In the genomic region with DNA sequence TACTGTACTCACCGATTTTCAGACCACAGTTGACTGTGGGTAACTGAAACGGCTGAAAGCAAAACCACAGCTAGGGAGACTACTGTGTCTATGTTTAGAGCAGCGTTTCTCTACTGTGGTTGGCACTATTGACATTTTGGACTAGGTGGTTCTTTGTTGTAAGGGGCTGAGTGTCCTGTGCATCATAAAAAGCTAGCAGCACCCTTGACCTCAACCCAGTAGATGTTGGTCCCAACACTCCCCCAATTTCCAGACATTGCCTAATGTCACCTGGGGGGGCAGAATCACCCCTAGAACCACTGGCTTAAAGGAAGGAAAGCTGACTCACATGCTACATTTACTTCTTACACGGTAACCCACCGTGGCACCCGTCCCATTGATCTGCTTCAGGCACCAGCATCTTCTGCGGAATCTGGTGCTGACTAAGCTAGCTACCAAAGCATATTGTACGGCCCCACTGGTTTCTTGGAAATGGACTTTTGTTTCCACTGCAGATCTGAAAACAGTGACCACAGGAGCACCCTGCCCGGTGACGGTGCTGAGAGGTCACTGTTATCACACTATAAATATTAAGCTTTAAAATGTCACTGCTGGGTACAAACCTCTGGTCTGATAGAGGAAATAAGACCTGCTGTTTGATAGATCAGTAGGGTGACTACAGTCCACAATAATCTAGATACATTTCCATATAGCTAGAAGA, we compare ENCODE assay signal across 8 cellular contexts.
DNase-seq lines count a peak whose midpoint lies in the region; ATAC-seq and TF ChIP-seq lines count a peak whose summit lies in the region.

No MANE protein-coding gene starts in this region.

- H3K36me3 Mint-ChIP-seq in endothelial cell (ENCODE audit: low read depth, unreplicated experiment): no peaks in the 10 kb centered on the region
- H3K36me3 Mint-ChIP-seq in HFFc6 (ENCODE audit: low read depth): no peaks in the 10 kb centered on the region; the same call in 1 of the 2 replicates

- no peak overlapping the region for H3K27ac Mint-ChIP-seq in endothelial cell (ENCODE audit: unreplicated experiment)
- H3K27ac Mint-ChIP-seq in HFFc6: no peak overlapping the region

- ATAC-seq in GM19463 (IDR thresholded peaks at IDR 0.05; ENCODE audit: unreplicated experiment) (peak; percentile 85), HG03439 (IDR thresholded peaks at IDR 0.05; ENCODE audit: unreplicated experiment) (peak; percentile 85)

- TF ChIP-seq CTCF in endothelial cell (IDR thresholded peaks at IDR 0.05; ENCODE audit: unreplicated experiment) (no peak), HFFc6 (IDR thresholded peaks at IDR 0.05) (no peak)

- no peaks in the 10 kb centered on the region for H3K4me1 Mint-ChIP-seq in endothelial cell (ENCODE audit: unreplicated experiment)
- no peaks in the 10 kb centered on the region for H3K4me1 Mint-ChIP-seq in HFFc6 (ENCODE audit: low read depth)

- no peak overlapping the region for H3K4me3 Mint-ChIP-seq in endothelial cell (ENCODE audit: unreplicated experiment)
- H3K4me3 Mint-ChIP-seq in HFFc6: no peak overlapping the region

- H3K27me3 Mint-ChIP-seq in endothelial cell (ENCODE audit: unreplicated experiment) (peaks cover 4% of the 10 kb centered on the region), HFFc6 (ENCODE audit: insufficient read depth) (peaks cover 23% of the 10 kb centered on the region)

- DNase-seq in activated CD8-positive, alpha-beta memory T cell treated with anti-CD3 and anti-CD28 coated beads for 1 hour (ENCODE audit: extremely low read depth in 1 of 2, low read depth in 1 of 2): peak; percentile 15 to 18
- peak; percentile 70 for DNase-seq in stimulated activated CD4-positive, alpha-beta T cell treated with anti-CD3 and anti-CD28 coated beads, Interleukin-15, amount 100 ng/mL, for 24 hours
- no peak for DNase-seq in endothelial cell (ENCODE audit: low spot score)
- no peak for DNase-seq in HFFc6
- no peak for DNase-seq in HuH-7 (ENCODE audit: low spot score)
- DNase-seq in NCI-H187 (lab: John Stamatoyannopoulos, UW): no peak

- H3K9me3 Mint-ChIP-seq in endothelial cell (ENCODE audit: unreplicated experiment): no peaks in the 10 kb centered on the region
- no peaks in the 10 kb centered on the region for H3K9me3 Mint-ChIP-seq in HFFc6

Comparison
In these comparisons a context has a peak if more than half of its experiments do, and no peak if none do; other contexts are left out.
1. DNase-seq: peak in activated CD8-positive, alpha-beta memory T cell treated with anti-CD3 and anti-CD28 coated beads for 1 hour (2 of 2) and stimulated activated CD4-positive, alpha-beta T cell treated with anti-CD3 and anti-CD28 coated beads, Interleukin-15, amount 100 ng/mL, for 24 hours (single experiment); none in endothelial cell (single experiment), HFFc6 (single experiment), HuH-7 (single experiment) and NCI-H187 (0 of 2).